ENCODE assay signal across 21 cellular contexts in genomic region chr1:222037720-222038119, GRCh38.
DNase-seq lines count a peak whose midpoint lies in the region; ATAC-seq and TF ChIP-seq lines count a peak whose summit lies in the region.
"Had no signal": no experiment of that assay in that cellular context is flagged by ENCODE, and none has a peak within 500 bp of the region (broad histone marks: within the 10 kb centered on the region; RNA-seq: fewer than 3 reads in every experiment).

No MANE protein-coding gene starts in this region.

- CTCF ChIA-PET in Caco-2 (lab: Charles Lee) = no interaction called here

- H3K36me3 ChIP-seq in BLaER1 treated with 17β-estradiol and CSF1 and Interleukin-3, amounts not matched to agents 10 nM and 100 nM = no peaks in the 10 kb centered on the region
- H3K36me3 ChIP-seq in left ventricle myocardium inferior (no peaks in the 10 kb centered on the region), Caco-2 (ENCODE audit: control insufficient read depth, insufficient read depth, low read length) (no peaks in the 10 kb centered on the region)
- H3K36me3 ChIP-seq: SJSA1 had no signal

- peak overlapping the region in 4 of 11 experiments; percentile 41 to 67 (median 56); a peak in 9 of 22 replicates for H3K27ac ChIP-seq in BLaER1 treated with 17β-estradiol and CSF1 and Interleukin-3, amounts not matched to agents 10 nM and 100 nM
- peak overlapping the region; percentile 78 for H3K27ac ChIP-seq in left ventricle myocardium inferior (replicated peaks)
- H3K27ac ChIP-seq: SJSA1 had no signal

- no peaks in the 10 kb centered on the region for H3K27me3 ChIP-seq in BLaER1 treated with 17β-estradiol and CSF1 and Interleukin-3, amounts not matched to agents 10 nM and 100 nM
- H3K27me3 ChIP-seq in left ventricle myocardium inferior (ENCODE audit: low read depth) (no peaks in the 10 kb centered on the region), Caco-2 (replicated peaks; ENCODE audit: control insufficient read depth, insufficient read depth, low read length) (no peaks in the 10 kb centered on the region)
- H3K27me3 ChIP-seq: SJSA1 had no signal

- peak overlapping the region in 10 of 11 experiments; percentile 3 to 77 (median 62); a peak in 17 of 22 replicates for H3K4me2 ChIP-seq in BLaER1 treated with 17β-estradiol and CSF1 and Interleukin-3, amounts not matched to agents 10 nM and 100 nM

- H3K4me3 Mint-ChIP-seq in nephron (no peak overlapping the region), Caco-2 (ENCODE audit: unreplicated experiment) (no peak overlapping the region)
- H3K4me3 Mint-ChIP-seq in activated naive CD8-positive, alpha-beta T cell treated with anti-CD3 and anti-CD28 coated beads, Interleukin-2, amount 50 U/mL, for 24 hours = no peak overlapping the region
- H3K4me3 Mint-ChIP-seq: CD8-positive, alpha-beta T cell had no signal

- DNase-seq in erythroblast (lab: John Stamatoyannopoulos, UW) (peak; percentile 11 to 54), left ventricle myocardium inferior (no peak), activated T-cell treated with anti-CD3 and anti-CD28 coated beads for 4 hours (no peak), Caco-2 (no peak)
- no peak for DNase-seq in activated naive CD8-positive, alpha-beta T cell treated with anti-CD3 and anti-CD28 coated beads, Interleukin-2, amount 50 U/mL, for 24 hours
- DNase-seq: C1 segment of cervical spinal cord; CD8-positive, alpha-beta T cell; DMS 273 treated with DMSO at 0.1 percent for 48 hours; DND-41; KBM-7; MV-4-11; NCI-H1105; NCI-H1436 treated with DMSO at 0.1 percent for 48 hours; NCI-H2029; NCI-H524 treated with DMSO at 0.1 percent for 48 hours; NCI-H774; PC-3 had no signal

- POLR2A ChIA-PET in Caco-2 (lab: Charles Lee) = no interaction called here

- peak overlapping the region in 2 of 11 experiments; percentile 18 to 24; a peak in 1 of 22 replicates for H3K9ac ChIP-seq in BLaER1 treated with 17β-estradiol and CSF1 and Interleukin-3, amounts not matched to agents 10 nM and 100 nM

- H3K4me3 ChIP-seq in BLaER1 treated with 17β-estradiol and CSF1 and Interleukin-3, amounts not matched to agents 10 nM and 100 nM = no peak overlapping the region
- no peak overlapping the region for H3K4me3 ChIP-seq in left ventricle myocardium inferior
- no peak overlapping the region for H3K4me3 ChIP-seq in Caco-2 (ENCODE audit: low read depth, low read length)
- H3K4me3 ChIP-seq: SJSA1 had no signal

- no peak for TF ChIP-seq CTCF in left ventricle myocardium inferior (IDR thresholded peaks at IDR 0.05; ENCODE audit: borderline replicate concordance)
- no peak for TF ChIP-seq CTCF in nephron (IDR thresholded peaks at IDR 0.05; ENCODE audit: unreplicated experiment in 3 of 3)
- TF ChIP-seq CTCF in Caco-2 (IDR thresholded peaks at IDR 0.05; ENCODE audit: insufficient read depth in 1 of 2, low read depth in 1 of 2, low read length in 1 of 2, severe bottlenecking in 1 of 2, unreplicated experiment in 1 of 2) = no peak

- no peak for TF ChIP-seq POLR2A in erythroblast (IDR thresholded peaks at IDR 0.05; ENCODE audit: low read length)

- intact Hi-C loops in left ventricle myocardium inferior (cut with micrococcal nuclease) = no loop called here
- intact Hi-C loops in Caco-2 (cut with micrococcal nuclease; ENCODE audit: unreplicated experiment) = no loop called here

- peaks cover 0 to 5% (median 0%) of the 10 kb centered on the region in 11 experiments; a peak in 1 of 22 replicates for H3K9me3 ChIP-seq in BLaER1 treated with 17β-estradiol and CSF1 and Interleukin-3, amounts not matched to agents 10 nM and 100 nM (replicated peaks in 1 of 11)
- H3K9me3 ChIP-seq in left ventricle myocardium inferior (replicated peaks) = no peaks in the 10 kb centered on the region
- no peaks in the 10 kb centered on the region for H3K9me3 ChIP-seq in Caco-2
- H3K9me3 ChIP-seq: SJSA1 had no signal

- H3K4me1 Mint-ChIP-seq in nephron (peaks cover 55% of the 10 kb centered on the region), Caco-2 (ENCODE audit: low read depth, unreplicated experiment) (no peaks in the 10 kb centered on the region)
- no peaks in the 10 kb centered on the region for H3K4me1 Mint-ChIP-seq in activated naive CD8-positive, alpha-beta T cell treated with anti-CD3 and anti-CD28 coated beads, Interleukin-2, amount 50 U/mL, for 24 hours

- H3K9me3 Mint-ChIP-seq in nephron = peaks cover 3% of the 10 kb centered on the region
- no peaks in the 10 kb centered on the region for H3K9me3 Mint-ChIP-seq in activated naive CD8-positive, alpha-beta T cell treated with anti-CD3 and anti-CD28 coated beads, Interleukin-2, amount 50 U/mL, for 24 hours
- no peaks in the 10 kb centered on the region for H3K9me3 Mint-ChIP-seq in Caco-2 (ENCODE audit: unreplicated experiment)
- H3K9me3 Mint-ChIP-seq: CD8-positive, alpha-beta T cell had no signal

- BruUV-seq in Caco-2 (replicated peaks; lab: Mats Ljungman, UMichigan) = no TSS peak

- ATAC-seq in activated naive CD8-positive, alpha-beta T cell treated with anti-CD3 and anti-CD28 coated beads, Interleukin-2, amount 50 U/mL, for 24 hours = no peak
- ATAC-seq in HG03025 (IDR thresholded peaks at IDR 0.05; ENCODE audit: low FRiP score, unreplicated experiment) = no peak
- ATAC-seq: CD8-positive, alpha-beta T cell; PC-3 had no signal

- H3K4me1 ChIP-seq in BLaER1 treated with 17β-estradiol and CSF1 and Interleukin-3, amounts not matched to agents 10 nM and 100 nM = peaks cover 0 to 31% (median 23%) of the 10 kb centered on the region in 10 experiments; a peak in 17 of 20 replicates
- H3K4me1 ChIP-seq in left ventricle myocardium inferior (peaks cover 38% of the 10 kb centered on the region), Caco-2 (no peaks in the 10 kb centered on the region)

- H3K27me3 Mint-ChIP-seq in nephron (ENCODE audit: low read depth) = no peaks in the 10 kb centered on the region
- H3K27me3 Mint-ChIP-seq in activated naive CD8-positive, alpha-beta T cell treated with anti-CD3 and anti-CD28 coated beads, Interleukin-2, amount 50 U/mL, for 24 hours = peaks cover 10% of the 10 kb centered on the region
- H3K27me3 Mint-ChIP-seq in Caco-2 (ENCODE audit: insufficient read depth, unreplicated experiment) = peaks cover 5% of the 10 kb centered on the region

- no peaks in the 10 kb centered on the region for H3K36me3 Mint-ChIP-seq in nephron (ENCODE audit: low read depth)
- no peaks in the 10 kb centered on the region for H3K36me3 Mint-ChIP-seq in activated naive CD8-positive, alpha-beta T cell treated with anti-CD3 and anti-CD28 coated beads, Interleukin-2, amount 50 U/mL, for 24 hours (ENCODE audit: low read depth)
- H3K36me3 Mint-ChIP-seq in Caco-2 (ENCODE audit: insufficient read depth, unreplicated experiment) = no peaks in the 10 kb centered on the region
- H3K36me3 Mint-ChIP-seq: CD8-positive, alpha-beta T cell had no signal

- H4K20me1 ChIP-seq in BLaER1 treated with 17β-estradiol and CSF1 and Interleukin-3, amounts not matched to agents 10 nM and 100 nM = no peaks in the 10 kb centered on the region

- H3K27ac Mint-ChIP-seq in nephron (peak overlapping the region in 2 of 3 experiments; percentile 2 to 9), Caco-2 (ENCODE audit: unreplicated experiment) (no peak overlapping the region)
- H3K27ac Mint-ChIP-seq in activated naive CD8-positive, alpha-beta T cell treated with anti-CD3 and anti-CD28 coated beads, Interleukin-2, amount 50 U/mL, for 24 hours = no peak overlapping the region
- H3K27ac Mint-ChIP-seq: CD8-positive, alpha-beta T cell had no signal

Comparison
In these comparisons a context has a peak if more than half of its experiments do, and no peak if none do; other contexts are left out.
1. DNase-seq: peak in erythroblast (2 of 2); none in left ventricle myocardium inferior (single experiment), activated T-cell treated with anti-CD3 and anti-CD28 coated beads for 4 hours (single experiment), activated naive CD8-positive, alpha-beta T cell treated with anti-CD3 and anti-CD28 coated beads, Interleukin-2, amount 50 U/mL, for 24 hours (single experiment) and Caco-2 (0 of 2).
2. H3K27ac Mint-ChIP-seq: peak in nephron (2 of 3); none in activated naive CD8-positive, alpha-beta T cell treated with anti-CD3 and anti-CD28 coated beads, Interleukin-2, amount 50 U/mL, for 24 hours (single experiment) and Caco-2 (single experiment).